27 cellular contexts compared by ENCODE assay signal in genomic region chr4:168825975-168826374, GRCh38.
"Had no signal": no experiment of that assay in that cellular context is flagged by ENCODE, and none has a peak within 500 bp of the region (broad histone marks: within the 10 kb centered on the region; RNA-seq: fewer than 3 reads in every experiment).

No MANE protein-coding gene starts in this region.

- H3K4me3 Mint-ChIP-seq: activated B cell treated with CpG ODN at 0.5 μM for 24 hours; activated naive CD8-positive, alpha-beta T cell; activated T-cell treated with anti-CD3 and anti-CD28 coated beads, Interleukin-2, amount 50 U/mL, for 4 hours; endodermal cell; naive thymus-derived CD4-positive, alpha-beta T cell; neural progenitor cell; type B pancreatic cell had no signal

- DNase-seq: activated B cell treated with CpG ODN at 0.5 μM for 24 hours; activated CD4-positive, alpha-beta T cell treated with anti-CD3 and anti-CD28 coated beads for 4 hours; activated CD4-positive, alpha-beta T cell treated with anti-CD3 and anti-CD28 coated beads, Interleukin-2, amount 50 U/mL, for 48 hours; activated CD8-positive, alpha-beta memory T cell treated with anti-CD3 and anti-CD28 coated beads, Interleukin-2, amount 50 U/mL, for 48 hours; activated naive CD4-positive, alpha-beta T cell; activated T-cell treated with anti-CD3 and anti-CD28 coated beads, Interleukin-2, amount 50 U/mL, for 4 hours; amniotic stem cell; cerebellar nuclear complex; endodermal cell; esophagus squamous epithelium; kidney; lower lobe of right lung; naive thymus-derived CD4-positive, alpha-beta T cell; retina; sigmoid colon; spleen; stimulated activated CD4-positive, alpha-beta T cell treated with anti-CD3 and anti-CD28 coated beads, Interleukin-4, amount 100 ng/mL, for 24 hours; stimulated activated naive CD4-positive, alpha-beta T cell treated with Interleukin-2 at 50 U/mL for 16 hours; T-helper 1 cell had no signal

- H3K27me3 ChIP-seq: esophagus squamous epithelium, foreskin keratinocyte, neural progenitor cell, sigmoid colon had no signal

- ATAC-seq: activated T-cell treated with anti-CD3 and anti-CD28 coated beads, Interleukin-2, amount 50 U/mL, for 4 hours; foreskin keratinocyte; lower lobe of right lung; naive thymus-derived CD4-positive, alpha-beta T cell had no signal

- H2AFZ ChIP-seq: neural progenitor cell had no signal

- H3K36me3 ChIP-seq: esophagus squamous epithelium, lower lobe of right lung, neural progenitor cell, sigmoid colon, spleen, thoracic aorta had no signal

- H3K9ac ChIP-seq: neural progenitor cell had no signal

- H3K36me3 Mint-ChIP-seq: activated naive CD8-positive, alpha-beta T cell; naive thymus-derived CD4-positive, alpha-beta T cell; neural progenitor cell; type B pancreatic cell had no signal

- H3K27ac Mint-ChIP-seq: activated B cell treated with CpG ODN at 0.5 μM for 24 hours; activated naive CD8-positive, alpha-beta T cell; activated T-helper 2 cell treated with anti-CD3 and anti-CD28 coated beads, Interferon-gamma antibody, Interleukin-2, Interleukin-4, amounts not matched to agents 10 μg/mL and 5 μg/mL and 100 μg/mL, durations not matched to agents 14 hours and 24 hours and 36 hours; endodermal cell; naive thymus-derived CD4-positive, alpha-beta T cell; progenitor cell of endocrine pancreas; type B pancreatic cell had no signal

- H3K4me2 ChIP-seq: neural progenitor cell had no signal

- H3K4me3 ChIP-seq: coronary artery, esophagus squamous epithelium, lower lobe of right lung, neural progenitor cell, sigmoid colon, spleen, thoracic aorta had no signal

- H3K9me3 ChIP-seq: esophagus squamous epithelium, lower lobe of right lung, sigmoid colon, spleen, thoracic aorta had no signal

- H3K9me3 Mint-ChIP-seq: activated B cell treated with CpG ODN at 0.5 μM for 24 hours; activated T-cell treated with anti-CD3 and anti-CD28 coated beads, Interleukin-2, amount 50 U/mL, for 4 hours; activated T-helper 2 cell treated with anti-CD3 and anti-CD28 coated beads, Interferon-gamma antibody, Interleukin-2, Interleukin-4, amounts not matched to agents 10 μg/mL and 5 μg/mL and 100 μg/mL, durations not matched to agents 14 hours and 24 hours and 36 hours; endodermal cell; naive thymus-derived CD4-positive, alpha-beta T cell; neural progenitor cell; type B pancreatic cell had no signal

- H3K27ac ChIP-seq: coronary artery, esophagus squamous epithelium, foreskin keratinocyte, lower lobe of right lung, neural progenitor cell, spleen, thoracic aorta had no signal

- H3K4me1 ChIP-seq: esophagus squamous epithelium had no signal

- H3K27me3 Mint-ChIP-seq: type B pancreatic cell had no signal
